ENCODE assay signal across 1 cellular context in genomic region chr5:139445325-139446170, GRCh38.
TF ChIP-seq lines count a peak whose summit lies in the region.

No MANE protein-coding gene starts in this region.

TF ChIP-seq in HepG2, 621 proteins besides CTCF, POLR2A, EP300 and RAD21:
- TF ChIP-seq SAP130 (CRISPR knock-in tag; IDR thresholded peaks at IDR 0.05; ENCODE audit: low read depth) (no peak), RFX5 (IDR thresholded peaks at IDR 0.05; ENCODE audit: low read depth, low read length) (no peak), ZNF225 (CRISPR knock-in tag; IDR thresholded peaks at IDR 0.05) (no peak), ZNF572 (CRISPR knock-in tag; IDR thresholded peaks at IDR 0.05) (no peak), CENPX (CRISPR knock-in tag; IDR thresholded peaks at IDR 0.05) (no peak), ATM (IDR thresholded peaks at IDR 0.05; ENCODE audit: borderline replicate concordance) (no peak), SNRNP70 (IDR thresholded peaks at IDR 0.05; ENCODE audit: low read depth, low read length) (no peak), IKZF5 (CRISPR knock-in tag; IDR thresholded peaks at IDR 0.05) (no peak), ZNF513 (CRISPR knock-in tag; conservative IDR thresholded peaks at IDR 0.05) (no peak), ZNF296 (CRISPR knock-in tag; conservative IDR thresholded peaks at IDR 0.05) (no peak), LRRFIP1 (CRISPR knock-in tag; conservative IDR thresholded peaks at IDR 0.05) (no peak), MTERF4 (CRISPR knock-in tag; IDR thresholded peaks at IDR 0.05) (no peak), ZNF318 (CRISPR knock-in tag; IDR thresholded peaks at IDR 0.05) (no peak), ARID3A (IDR thresholded peaks at IDR 0.05; ENCODE audit: low read depth, low read length) (no peak), PRMT3 (CRISPR knock-in tag; IDR thresholded peaks at IDR 0.05; ENCODE audit: borderline replicate concordance, low read depth) (no peak), ZBTB25 (CRISPR knock-in tag; IDR thresholded peaks at IDR 0.05) (no peak), HNRNPUL1 (IDR thresholded peaks at IDR 0.05; ENCODE audit: low read depth, low read length) (no peak)
